In genomic region chr18:12996661-12997292, GRCh38 we compare ENCODE assay signal across 26 cellular contexts.
"Had no signal": no experiment of that assay in that cellular context is flagged by ENCODE, and none has a peak within 500 bp of the region (broad histone marks: within the 10 kb centered on the region; RNA-seq: fewer than 3 reads in every experiment).

No MANE protein-coding gene starts in this region.

- H3K27ac Mint-ChIP-seq: mesothelial cell of epicardium; nephron progenitor cell; stimulated activated effector memory CD8-positive, alpha-beta T cell treated with anti-CD3 and anti-CD28 coated beads, Interleukin-12 subunit alpha, Interleukin-12 subunit beta, amount 100 ng/mL, for 72 hours; stimulated activated naive CD8-positive, alpha-beta T cell treated with anti-CD3 and anti-CD28 coated beads, Interleukin-15, Interleukin-2, amounts not matched to agents 100 ng/mL and 50 ng/mL, for 24 hours had no signal

- H3K4me3 ChIP-seq: body of pancreas, colonic mucosa, gastroesophageal sphincter, hepatocyte, skin epidermis, thyroid gland had no signal

- H3K9me3 ChIP-seq: body of pancreas, colonic mucosa, gastroesophageal sphincter, neutrophil, thyroid gland had no signal

- FAIRE-seq: keratinocyte had no signal

- H3K9me3 Mint-ChIP-seq: mesothelial cell of epicardium; naive B cell; nephron progenitor cell; stimulated activated effector memory CD8-positive, alpha-beta T cell treated with anti-CD3 and anti-CD28 coated beads, Interleukin-12 subunit alpha, Interleukin-12 subunit beta, amount 100 ng/mL, for 72 hours; stimulated activated naive CD8-positive, alpha-beta T cell treated with anti-CD3 and anti-CD28 coated beads, Interleukin-15, Interleukin-2, amounts not matched to agents 100 ng/mL and 50 ng/mL, for 24 hours had no signal

- H3K27ac ChIP-seq: body of pancreas, colonic mucosa, gastroesophageal sphincter, hepatocyte, neutrophil, skin epidermis, thyroid gland had no signal

- DNase-seq: activated CD4-positive, alpha-beta T cell treated with anti-CD3 and anti-CD28 coated beads for 4 hours; activated CD4-positive, alpha-beta T cell treated with anti-CD3 and anti-CD28 coated beads, Interleukin-2, amount 50 U/mL, for 48 hours; activated CD8-positive, alpha-beta memory T cell treated with anti-CD3 and anti-CD28 coated beads for 24 hours; activated effector memory CD4-positive, alpha-beta T cell treated with Interleukin-2 at 50 U/mL for 16 hours; activated naive CD4-positive, alpha-beta T cell treated with Interleukin-2 at 50 U/mL for 16 hours; anterior cingulate cortex; cerebellar nuclear complex; colonic mucosa; effector CD8-positive, alpha-beta T cell; left cardiac atrium; left ventricle myocardium superior; naive B cell; nephron progenitor cell; stimulated activated CD4-positive, alpha-beta T cell treated with anti-CD3 and anti-CD28 coated beads, Interleukin-12 subunit alpha, Interleukin-12 subunit beta, amount 100 ng/mL, for 4 hours; stimulated activated CD4-positive, alpha-beta T cell treated with anti-CD3 and anti-CD28 coated beads, Interleukin-4, amount 100 ng/mL, for 1 hour; thyroid gland had no signal

- H3K4me2 ChIP-seq: hepatocyte had no signal

- H3K27me3 Mint-ChIP-seq: activated naive CD8-positive, alpha-beta T cell; naive B cell; stimulated activated naive CD8-positive, alpha-beta T cell treated with anti-CD3 and anti-CD28 coated beads, Interleukin-15, Interleukin-2, amounts not matched to agents 100 ng/mL and 50 ng/mL, for 24 hours had no signal

- H3K4me3 Mint-ChIP-seq: activated naive CD8-positive, alpha-beta T cell; mesothelial cell of epicardium; naive B cell; nephron progenitor cell; stimulated activated effector memory CD8-positive, alpha-beta T cell treated with anti-CD3 and anti-CD28 coated beads, Interleukin-12 subunit alpha, Interleukin-12 subunit beta, amount 100 ng/mL, for 72 hours; stimulated activated naive CD8-positive, alpha-beta T cell treated with anti-CD3 and anti-CD28 coated beads, Interleukin-15, Interleukin-2, amounts not matched to agents 100 ng/mL and 50 ng/mL, for 24 hours had no signal

- H2AFZ ChIP-seq: hepatocyte had no signal

- H3K36me3 Mint-ChIP-seq: activated naive CD8-positive, alpha-beta T cell; mesothelial cell of epicardium; naive B cell had no signal

- H3K27me3 ChIP-seq: body of pancreas, colonic mucosa, gastroesophageal sphincter, hepatocyte, neutrophil, thyroid gland had no signal

- H3K36me3 ChIP-seq: colonic mucosa, thyroid gland had no signal
